In the genomic region with DNA sequence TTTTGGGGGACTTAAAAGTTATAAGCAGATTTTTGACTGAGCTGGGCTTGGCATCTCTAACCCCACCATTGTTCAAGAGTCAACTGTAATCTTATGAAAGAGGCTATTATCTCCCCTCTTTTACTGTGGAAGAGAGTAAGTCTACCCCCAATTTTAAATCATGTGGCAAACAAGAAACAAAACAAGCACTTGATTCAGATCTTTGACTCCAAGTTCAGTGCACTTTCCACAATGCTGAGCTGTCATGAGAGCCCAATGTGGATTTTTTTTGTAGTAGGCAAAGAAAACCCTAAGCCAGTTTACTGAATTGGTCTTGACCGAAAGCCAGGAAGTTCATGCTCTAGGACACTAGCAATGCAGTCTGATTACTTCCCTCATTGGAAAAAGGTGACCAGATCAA, we compare ENCODE assay signal across 22 cellular contexts.
A peak's percentile ranks its signal among the peaks of the same experiment; 100 is the strongest.
DNase-seq lines count a peak whose midpoint lies in the region; ATAC-seq and TF ChIP-seq lines count a peak whose summit lies in the region.
"Had no signal": no experiment of that assay in that cellular context is flagged by ENCODE, and none has a peak within 500 bp of the region (broad histone marks: within the 10 kb centered on the region; RNA-seq: fewer than 3 reads in every experiment).

No MANE protein-coding gene starts in this region.

- H3K4me1 ChIP-seq in cardiac muscle cell (ENCODE audit: low read depth) (peaks cover 36% of the 10 kb centered on the region), right atrium auricular region (no peaks in the 10 kb centered on the region), uterus (peaks cover 0 to 9% of the 10 kb centered on the region in 2 donors)
- H3K4me1 ChIP-seq: BLaER1 had no signal

- H3K27ac ChIP-seq in cardiac muscle cell (peak overlapping the region; percentile 66), right atrium auricular region (no peak overlapping the region), uterus (peak overlapping the region; percentile 64 to 67)
- H3K27ac ChIP-seq: 22Rv1, BLaER1, C4-2B, GM23248 had no signal

- H3K27me3 ChIP-seq in cardiac muscle cell (no peaks in the 10 kb centered on the region), right atrium auricular region (no peaks in the 10 kb centered on the region), uterus (no peaks in the 10 kb centered on the region)
- H3K27me3 ChIP-seq: BLaER1 had no signal

- ATAC-seq in HG02642 (IDR thresholded peaks at IDR 0.05; ENCODE audit: poor library complexity, unreplicated experiment) (no peak), HG02759 (IDR thresholded peaks at IDR 0.05; ENCODE audit: unreplicated experiment) (no peak)
- ATAC-seq: CD8-positive, alpha-beta T cell; GM12878; HCT116 had no signal

- no peak for TF ChIP-seq CTCF in cardiac muscle cell (IDR thresholded peaks at IDR 0.05; ENCODE audit: low read depth, low read length)
- no peak for TF ChIP-seq CTCF in right atrium auricular region (IDR thresholded peaks at IDR 0.05)
- TF ChIP-seq CTCF in neural crest cell (conservative IDR thresholded peaks at IDR 0.05): no peak
- no peak for TF ChIP-seq CTCF in uterus (IDR thresholded peaks at IDR 0.05)
- no peak for TF ChIP-seq CTCF in progenitor cell of endocrine pancreas (IDR thresholded peaks at IDR 0.05; ENCODE audit: unreplicated experiment)

- H3K4me3 ChIP-seq in cardiac muscle cell: no peak overlapping the region
- no peak overlapping the region for H3K4me3 ChIP-seq in right atrium auricular region
- H3K4me3 ChIP-seq in uterus: no peak overlapping the region
- H3K4me3 ChIP-seq: BLaER1, GM12878, GM23248 had no signal

- peaks cover 17% of the 10 kb centered on the region for H3K9me3 Mint-ChIP-seq in neural crest cell
- peaks cover 13% of the 10 kb centered on the region for H3K9me3 Mint-ChIP-seq in progenitor cell of endocrine pancreas (ENCODE audit: low read depth)
- H3K9me3 Mint-ChIP-seq: CD8-positive, alpha-beta T cell had no signal

- no peak for TF ChIP-seq POLR2A in uterus (IDR thresholded peaks at IDR 0.05)

- H3K36me3 ChIP-seq in cardiac muscle cell (no peaks in the 10 kb centered on the region), right atrium auricular region (no peaks in the 10 kb centered on the region), uterus (no peaks in the 10 kb centered on the region)
- H3K36me3 ChIP-seq: BLaER1 had no signal

- H3K36me3 Mint-ChIP-seq in neural crest cell (ENCODE audit: low read depth): peaks cover 6% of the 10 kb centered on the region
- no peaks in the 10 kb centered on the region for H3K36me3 Mint-ChIP-seq in progenitor cell of endocrine pancreas (ENCODE audit: insufficient read depth)
- H3K36me3 Mint-ChIP-seq: CD4-positive, CD25-positive, alpha-beta regulatory T cell; CD8-positive, alpha-beta T cell had no signal

- H3K9me3 ChIP-seq in cardiac muscle cell (ENCODE audit: low read depth) (no peaks in the 10 kb centered on the region), right atrium auricular region (peaks cover 0 to 21% of the 10 kb centered on the region in 2 donors), uterus (peaks cover 0 to 10% of the 10 kb centered on the region in 2 donors)
- H3K9me3 ChIP-seq: BLaER1 had no signal

- H3K4me3 Mint-ChIP-seq in neural crest cell: peak overlapping the region; percentile 4
- H3K4me3 Mint-ChIP-seq in progenitor cell of endocrine pancreas (ENCODE audit: low read depth): no peak overlapping the region
- H3K4me3 Mint-ChIP-seq: B cell; CD4-positive, CD25-positive, alpha-beta regulatory T cell; CD8-positive, alpha-beta T cell had no signal

- H3K4me1 Mint-ChIP-seq in neural crest cell (peaks cover 47% of the 10 kb centered on the region), progenitor cell of endocrine pancreas (ENCODE audit: low read depth) (peaks cover 19% of the 10 kb centered on the region)
- H3K4me1 Mint-ChIP-seq: B cell; CD4-positive, CD25-positive, alpha-beta regulatory T cell had no signal

- intact Hi-C loops in uterus (cut with DNase I; ENCODE audit: low total_unique reads): no loop called here

- H3K27me3 Mint-ChIP-seq in neural crest cell (ENCODE audit: low read depth) (no peaks in the 10 kb centered on the region), progenitor cell of endocrine pancreas (no peaks in the 10 kb centered on the region)
- H3K27me3 Mint-ChIP-seq: B cell; CD4-positive, CD25-positive, alpha-beta regulatory T cell had no signal

- no peak for DNase-seq in cardiac muscle cell (ENCODE audit: low read depth in 1 of 2, low spot score in 1 of 2)
- DNase-seq in right atrium auricular region (ENCODE audit: low spot score): no peak
- peak; percentile 13 for DNase-seq in globus pallidus (ENCODE audit: low spot score)
- DNase-seq in neural crest cell (ENCODE audit: low read depth, low spot score): no peak
- DNase-seq in uterus: no peak
- DNase-seq in progenitor cell of endocrine pancreas (ENCODE audit: low spot score, unreplicated experiment): no peak
- DNase-seq: CD4-positive, CD25-positive, alpha-beta regulatory T cell; CD8-positive, alpha-beta T cell; DMS 273 treated with DMSO at 0.1 percent for 48 hours; DMS79; EL; GDM1; GM23248; H7 had no signal

- peak overlapping the region; percentile 27 for H3K27ac Mint-ChIP-seq in neural crest cell (ENCODE audit: unreplicated experiment)
- H3K27ac Mint-ChIP-seq in progenitor cell of endocrine pancreas: no peak overlapping the region
- H3K27ac Mint-ChIP-seq: B cell; CD4-positive, CD25-positive, alpha-beta regulatory T cell; CD8-positive, alpha-beta T cell had no signal

Comparison
In these comparisons a context has a peak if more than half of its experiments do, and no peak if none do; other contexts are left out.
1. H3K27ac ChIP-seq: peak in cardiac muscle cell (single experiment) and uterus (2 of 2); none in right atrium auricular region (0 of 2).